17 cellular contexts compared by ENCODE assay signal in the genomic region with DNA sequence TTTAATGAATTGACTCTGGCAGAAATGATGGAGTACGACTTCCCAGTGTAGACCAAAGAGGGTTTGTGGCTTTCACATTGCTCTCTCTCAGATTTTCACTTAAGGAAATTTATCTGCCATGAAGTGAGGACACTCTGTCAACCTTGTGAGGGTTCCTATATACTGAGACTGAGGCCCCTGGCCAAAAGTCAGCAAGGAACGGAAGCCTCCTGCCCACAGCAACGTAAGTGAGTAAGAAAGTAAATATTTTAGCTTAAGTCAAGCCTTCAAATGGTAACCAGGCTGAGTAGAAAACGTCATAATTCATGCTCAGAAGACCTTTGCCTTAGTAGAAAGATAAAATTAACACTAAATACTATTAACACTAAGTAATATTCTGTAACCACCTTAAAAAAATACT.
"Had no signal": no experiment of that assay in that cellular context is flagged by ENCODE, and none has a peak within 500 bp of the region (broad histone marks: within the 10 kb centered on the region; RNA-seq: fewer than 3 reads in every experiment).

No MANE protein-coding gene starts in this region.

- H2AFZ ChIP-seq: parathyroid adenoma had no signal

- H3K27ac ChIP-seq: ascending aorta, heart right ventricle, parathyroid adenoma, suprapubic skin, transverse colon, uterus had no signal

- H3K27me3 ChIP-seq: ascending aorta, heart right ventricle, suprapubic skin, transverse colon, uterus had no signal

- H3K4me3 ChIP-seq: ascending aorta, heart right ventricle, suprapubic skin, transverse colon, uterus had no signal

- H3K9ac ChIP-seq: parathyroid adenoma had no signal

- DNase-seq: activated gamma-delta T cell treated with Interleukin-2 at 50 U/mL for 16 hours; activated T-cell treated with anti-CD3 and anti-CD28 coated beads, Interleukin-2, amount 50 U/mL, for 1 hour; caudate nucleus; dermis blood vessel endothelial cell; effector CD8-positive, alpha-beta T cell; heart right ventricle; left colon; mesenchymal stem cell; right cardiac atrium; stimulated activated CD4-positive, alpha-beta T cell treated with anti-CD3 and anti-CD28 coated beads, Interleukin-4, amount 100 ng/mL, for 4 hours; stimulated activated naive CD8-positive, alpha-beta T cell treated with anti-CD3 and anti-CD28 coated beads, Interleukin-15, amount 100 ng/mL, for 72 hours; transverse colon; uterus had no signal

- H3K9me3 ChIP-seq: ascending aorta, suprapubic skin, uterus had no signal

- H3K36me3 ChIP-seq: ascending aorta, heart right ventricle, suprapubic skin, transverse colon, uterus had no signal

- H3K79me2 ChIP-seq: parathyroid adenoma had no signal

- H3K4me1 ChIP-seq: ascending aorta, heart right ventricle, parathyroid adenoma, suprapubic skin, transverse colon, uterus had no signal

- ATAC-seq: esophagus mucosa; heart right ventricle; left colon; right cardiac atrium; stimulated activated naive CD8-positive, alpha-beta T cell treated with anti-CD3 and anti-CD28 coated beads, Interleukin-15, amount 100 ng/mL, for 72 hours had no signal
